ENCODE assay signal across 21 cellular contexts in the genomic region with DNA sequence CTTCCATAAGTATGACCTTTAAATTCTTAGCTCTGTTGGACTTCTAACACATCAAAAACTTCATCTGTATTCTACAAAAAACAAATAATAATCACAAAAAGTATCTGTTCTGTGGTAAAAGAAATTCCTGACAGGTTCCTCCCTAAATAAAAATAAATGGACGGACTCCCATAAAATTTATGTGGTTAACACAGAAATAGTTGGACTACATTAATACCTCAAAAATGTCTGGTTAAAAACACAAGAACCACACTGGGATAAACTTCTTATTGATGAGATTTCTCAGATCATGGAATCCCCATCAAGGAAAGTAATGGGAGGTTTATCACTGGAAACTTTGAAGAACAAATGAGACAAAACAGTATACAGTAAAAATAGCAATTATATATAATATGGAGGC.
DNase-seq lines count a peak whose midpoint lies in the region; ATAC-seq, FAIRE-seq and TF ChIP-seq lines count a peak whose summit lies in the region.
"Had no signal": no experiment of that assay in that cellular context is flagged by ENCODE, and none has a peak within 500 bp of the region (broad histone marks: within the 10 kb centered on the region; RNA-seq: fewer than 3 reads in every experiment).

No MANE protein-coding gene starts in this region.

- no peak overlapping the region; the same call in 2 of the 3 replicates for H2BK15ac ChIP-seq in IMR-90 (ENCODE audit: low read depth, low read length)

- H4K5ac ChIP-seq in IMR-90 (ENCODE audit: low read depth, low read length): no peak overlapping the region

- H3K4me1 Mint-ChIP-seq in astrocyte (ENCODE audit: low read depth, unreplicated experiment): peaks cover 4% of the 10 kb centered on the region
- H3K4me1 Mint-ChIP-seq: CD14-positive monocyte had no signal

- no peak overlapping the region for H3K4ac ChIP-seq in IMR-90 (ENCODE audit: low read depth, low read length)

- no TSS peak for BruUV-seq in IMR-90 (replicated peaks; lab: Mats Ljungman, UMichigan)

- H4K20me1 ChIP-seq in IMR-90 (ENCODE audit: insufficient read depth, low read length) (no peaks in the 10 kb centered on the region), astrocyte (ENCODE audit: insufficient read depth, low read length) (no peaks in the 10 kb centered on the region)

- no peaks in the 10 kb centered on the region for H3K79me2 ChIP-seq in astrocyte (ENCODE audit: insufficient read depth, low read length)

- H3K14ac ChIP-seq in IMR-90 (replicated peaks; ENCODE audit: low read depth, low read length): no peak overlapping the region

- H3K4me3 Mint-ChIP-seq in astrocyte (ENCODE audit: unreplicated experiment): no peak overlapping the region
- H3K4me3 Mint-ChIP-seq: CD14-positive monocyte had no signal

- H3K4me2 ChIP-seq in IMR-90 (ENCODE audit: low read depth, low read length): no peak overlapping the region
- no peak overlapping the region for H3K4me2 ChIP-seq in astrocyte (ENCODE audit: low read length)
- H3K4me2 ChIP-seq: SK-N-SH had no signal

- intact Hi-C loops in IMR-90 (cut with micrococcal nuclease): no loop called here

- H3K18ac ChIP-seq in IMR-90 (ENCODE audit: low read depth, low read length): no peak overlapping the region

- TF ChIP-seq RAD21 in IMR-90 (IDR thresholded peaks at IDR 0.05; ENCODE audit: low read length): no peak

- no peaks in the 10 kb centered on the region for H3K9me1 ChIP-seq in IMR-90 (ENCODE audit: insufficient read depth, low read length)

- in situ Hi-C loops in IMR-90 (cut with MboI; ENCODE audit: low sequenced_read_pairs): no loop called here

- peak; percentile 40 for DNase-seq in IMR-90
- peak; percentile 73 for DNase-seq in astrocyte (ENCODE audit: low read depth)
- DNase-seq in iris pigment epithelial cell (ENCODE audit: low read depth): peak; percentile 34
- DNase-seq in urothelium cell line (ENCODE audit: low spot score): peak; percentile 12
- DNase-seq: DMS79; KG1; NCI-H1092; NCI-H1436 treated with DMSO at 0.1 percent for 48 hours; NCI-H2029; NCI-H2171 treated with DMSO at 0.1 percent for 48 hours; NCI-H748 treated with DMSO at 0.1 percent for 48 hours; NK-92 treated with Interleukin-12 subunit alpha and Interleukin-12 subunit beta, amount 100 ng/mL, for 24 hours; Right ventricle myocardium superior; SK-N-SH had no signal

- H2AK5ac ChIP-seq in IMR-90 (ENCODE audit: low read depth, low read length): no peak overlapping the region

- H3K27me3 ChIP-seq in IMR-90 (ENCODE audit: control insufficient read depth, insufficient read depth, low read length): peaks cover 5% of the 10 kb centered on the region; the same call in 1 of the 2 replicates
- no peaks in the 10 kb centered on the region for H3K27me3 ChIP-seq in astrocyte (ENCODE audit: insufficient read depth, low read length)

- no peak overlapping the region for H2AK9ac ChIP-seq in IMR-90 (replicated peaks; ENCODE audit: low read depth, low read length, poor library complexity)

- H3K9ac ChIP-seq in IMR-90 (ENCODE audit: low read depth, low read length) (no peak overlapping the region), astrocyte (ENCODE audit: low read length) (no peak overlapping the region)
- H3K9ac ChIP-seq: SK-N-SH had no signal

- no peak overlapping the region for H3K27ac ChIP-seq in IMR-90 (ENCODE audit: insufficient read depth, low read length)
- H3K27ac ChIP-seq in astrocyte (ENCODE audit: low read depth, low read length): peak overlapping the region; percentile 24

- no peaks in the 10 kb centered on the region for H3K79me1 ChIP-seq in IMR-90 (ENCODE audit: low read depth in 1 of 2, low read length in 2 of 2)

- H3K27me3 Mint-ChIP-seq in astrocyte (ENCODE audit: low read depth, unreplicated experiment): no peaks in the 10 kb centered on the region

- H4K8ac ChIP-seq in IMR-90 (ENCODE audit: low read depth in 2 of 2, low read length in 2 of 2): no peak overlapping the region

- peaks cover 16% of the 10 kb centered on the region for H3K9me3 Mint-ChIP-seq in astrocyte (ENCODE audit: unreplicated experiment)

- dilution Hi-C loops in IMR-90 (cut with HindIII; ENCODE audit: low sequenced_read_pairs, unreplicated experiment): no loop called here

- no peaks in the 10 kb centered on the region for H3K4me1 ChIP-seq in IMR-90 (ENCODE audit: control insufficient read depth, insufficient read depth, low read length)
- peaks cover 9% of the 10 kb centered on the region for H3K4me1 ChIP-seq in astrocyte (ENCODE audit: insufficient read depth, low read length)

- H2BK5ac ChIP-seq in IMR-90 (ENCODE audit: low read depth, low read length, poor library complexity, severe bottlenecking): no peak overlapping the region

- no peak overlapping the region for H3K27ac Mint-ChIP-seq in astrocyte (ENCODE audit: unreplicated experiment)
- H3K27ac Mint-ChIP-seq: CD14-positive monocyte had no signal

- peaks cover 4% of the 10 kb centered on the region for H3K36me3 Mint-ChIP-seq in astrocyte (ENCODE audit: low read depth, unreplicated experiment)
- H3K36me3 Mint-ChIP-seq: CD14-positive monocyte had no signal

- FAIRE-seq in astrocyte (lab: Jason Lieb, UNC) (peak; percentile 9), urothelium cell line (lab: Jason Lieb, UNC) (no peak)
- FAIRE-seq: G401.6, HepG2, RCC 7860 had no signal

- H4K91ac ChIP-seq in IMR-90 (ENCODE audit: insufficient read depth, low read depth, low read length): no peak overlapping the region

- POLR2A ChIA-PET in IMR-90 (lab: Charles Lee; ENCODE audit: unreplicated experiment): no interaction called here

- no peak overlapping the region for H3K23ac ChIP-seq in IMR-90 (ENCODE audit: low read depth, low read length)

- H3K56ac ChIP-seq in IMR-90 (ENCODE audit: extremely low read depth, insufficient read depth, low read length): no peak overlapping the region

- peaks cover 15% of the 10 kb centered on the region for H3K9me3 ChIP-seq in IMR-90 (ENCODE audit: control insufficient read depth, insufficient read depth, low read length)
- peaks cover 7% of the 10 kb centered on the region for H3K9me3 ChIP-seq in astrocyte (ENCODE audit: insufficient read depth, low read depth, low read length)
- H3K9me3 ChIP-seq: SK-N-SH had no signal

- H2AFZ ChIP-seq in IMR-90 (replicated peaks; ENCODE audit: low read length, poor library complexity): no peak overlapping the region
- H2AFZ ChIP-seq in astrocyte (ENCODE audit: low read depth, low read length): no peak overlapping the region

- no peak overlapping the region for H2BK120ac ChIP-seq in IMR-90 (ENCODE audit: low read depth, low read length)

- no peak for TF ChIP-seq POLR2A in IMR-90 (IDR thresholded peaks at IDR 0.05; ENCODE audit: low read depth, low read length)

- ATAC-seq in IMR-90 (ENCODE audit: low read depth) (0 out of 2 replicates have a peak, but pooled peaks have one; percentile 16), HG03432 (IDR thresholded peaks at IDR 0.05; ENCODE audit: unreplicated experiment) (no peak), HG02678 (IDR thresholded peaks at IDR 0.05; ENCODE audit: unreplicated experiment) (no peak), GM19467 (IDR thresholded peaks at IDR 0.05; ENCODE audit: unreplicated experiment) (no peak)
- ATAC-seq: HepG2 had no signal

- H2BK20ac ChIP-seq in IMR-90 (ENCODE audit: low read depth, low read length): no peak overlapping the region

- WGBS in IMR-90 (ENCODE audit: extremely low coverage in 2 of 2, insufficient read length in 1 of 2), 2 experiments: no CpG with 5 or more reads among the region's 1 CpG

- CTCF ChIA-PET in IMR-90 (lab: Yijun Ruan, JAX): no interaction called here

- H3K36me3 ChIP-seq in IMR-90 (ENCODE audit: control insufficient read depth, insufficient read depth, low read length) (no peaks in the 10 kb centered on the region), astrocyte (ENCODE audit: insufficient read depth, low read length) (no peaks in the 10 kb centered on the region)

- H3K4me3 ChIP-seq in IMR-90 (ENCODE audit: insufficient read depth, low read depth, low read length) (no peak overlapping the region), astrocyte (ENCODE audit: insufficient read depth, low read depth, low read length) (no peak overlapping the region)

- TF ChIP-seq CTCF in IMR-90 (conservative IDR thresholded peaks at IDR 0.05; ENCODE audit: low read depth, low read length) (no peak), astrocyte (IDR thresholded peaks at IDR 0.05; ENCODE audit: insufficient read depth, low read depth, low read length) (no peak)

TF ChIP-seq in IMR-90, 13 proteins besides CTCF, POLR2A, EP300 and RAD21:
- no peak for TF ChIP-seq CEBPB (IDR thresholded peaks at IDR 0.05; ENCODE audit: low read depth, low read length)
- no peak for TF ChIP-seq CHD1 (IDR thresholded peaks at IDR 0.05; ENCODE audit: low read depth, low read length)
- TF ChIP-seq, protein P1, sequence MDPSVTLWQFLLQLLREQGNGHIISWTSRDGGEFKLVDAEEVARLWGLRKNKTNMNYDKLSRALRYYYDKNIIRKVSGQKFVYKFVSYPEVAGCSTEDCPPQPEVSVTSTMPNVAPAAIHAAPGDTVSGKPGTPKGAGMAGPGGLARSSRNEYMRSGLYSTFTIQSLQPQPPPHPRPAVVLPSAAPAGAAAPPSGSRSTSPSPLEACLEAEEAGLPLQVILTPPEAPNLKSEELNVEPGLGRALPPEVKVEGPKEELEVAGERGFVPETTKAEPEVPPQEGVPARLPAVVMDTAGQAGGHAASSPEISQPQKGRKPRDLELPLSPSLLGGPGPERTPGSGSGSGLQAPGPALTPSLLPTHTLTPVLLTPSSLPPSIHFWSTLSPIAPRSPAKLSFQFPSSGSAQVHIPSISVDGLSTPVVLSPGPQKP (IDR thresholded peaks at IDR 0.05; ENCODE audit: borderline replicate concordance, low read depth, low read length): no peak
- TF ChIP-seq FOS (IDR thresholded peaks at IDR 0.05; ENCODE audit: low read depth, low read length): no peak
- no peak for TF ChIP-seq MAZ (IDR thresholded peaks at IDR 0.05; ENCODE audit: borderline replicate concordance, low read depth, low read length)
- TF ChIP-seq RCOR1 (IDR thresholded peaks at IDR 0.05; ENCODE audit: insufficient replicate concordance, low read length): no peak
- no peak for TF ChIP-seq MAFK (IDR thresholded peaks at IDR 0.05; ENCODE audit: low read depth, low read length)
- TF ChIP-seq, protein P2, sequence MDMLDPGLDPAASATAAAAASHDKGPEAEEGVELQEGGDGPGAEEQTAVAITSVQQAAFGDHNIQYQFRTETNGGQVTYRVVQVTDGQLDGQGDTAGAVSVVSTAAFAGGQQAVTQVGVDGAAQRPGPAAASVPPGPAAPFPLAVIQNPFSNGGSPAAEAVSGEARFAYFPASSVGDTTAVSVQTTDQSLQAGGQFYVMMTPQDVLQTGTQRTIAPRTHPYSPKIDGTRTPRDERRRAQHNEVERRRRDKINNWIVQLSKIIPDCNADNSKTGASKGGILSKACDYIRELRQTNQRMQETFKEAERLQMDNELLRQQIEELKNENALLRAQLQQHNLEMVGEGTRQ (IDR thresholded peaks at IDR 0.05; ENCODE audit: low read depth, low read length): no peak
- no peak for TF ChIP-seq MXI1 (IDR thresholded peaks at IDR 0.05; ENCODE audit: borderline replicate concordance, low read depth, low read length)
- no peak for TF ChIP-seq SMC3 (IDR thresholded peaks at IDR 0.05; ENCODE audit: low read depth, low read length)
- no peak for TF ChIP-seq NFE2L2 (IDR thresholded peaks at IDR 0.05; ENCODE audit: low read depth, low read length)
- TF ChIP-seq BHLHE40 (IDR thresholded peaks at IDR 0.05; ENCODE audit: low read depth, low read length): no peak
TF ChIP-seq in IMR-90: peak in this region for 0.

Comparison
In these comparisons a context has a peak if more than half of its experiments do, and no peak if none do; other contexts are left out.
1. DNase-seq: peak in every context shown above with its lines; median percentile 73 in astrocyte; 40 in IMR-90; 34 in iris pigment epithelial cell; 12 in urothelium cell line.